28 cellular contexts compared by ENCODE assay signal in the genomic region with DNA sequence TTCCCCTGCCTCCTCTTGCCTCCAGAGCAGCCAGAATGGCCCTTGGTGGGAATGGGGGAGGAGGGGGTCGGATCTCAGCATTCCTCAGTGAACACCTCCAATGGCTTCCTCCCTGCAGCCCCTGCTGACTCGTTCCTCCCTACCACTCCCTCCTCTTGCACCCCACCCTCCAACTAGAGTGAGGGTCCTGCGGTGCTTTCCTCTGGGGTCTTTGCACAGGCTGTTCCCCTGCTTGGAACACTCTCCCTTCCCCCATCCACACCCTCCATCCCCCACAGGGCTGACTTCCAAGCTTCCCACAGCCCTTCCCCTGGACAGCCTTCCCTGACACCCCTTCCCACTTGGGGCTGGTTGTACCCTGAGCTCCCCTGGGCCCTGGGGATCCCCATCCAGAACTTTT.
"Had no signal": no experiment of that assay in that cellular context is flagged by ENCODE, and none has a peak within 500 bp of the region (broad histone marks: within the 10 kb centered on the region; RNA-seq: fewer than 3 reads in every experiment).

No MANE protein-coding gene starts in this region.

- H3K27me3 ChIP-seq: ascending aorta had no signal

- H3K27me3 Mint-ChIP-seq: activated B cell treated with CpG ODN at 0.5 μM for 24 hours had no signal

- H3K27ac Mint-ChIP-seq: activated B cell treated with CpG ODN at 0.5 μM for 24 hours; activated CD4-positive, alpha-beta memory T cell treated with anti-CD3 and anti-CD28 coated beads, Interleukin-2, amount 10 ng/mL, durations not matched to agents 7 days and 5 days; activated naive CD4-positive, alpha-beta T cell treated with anti-CD3 and anti-CD28 coated beads, Interleukin-2, amount 50 U/mL, for 24 hours; activated naive CD8-positive, alpha-beta T cell treated with anti-CD3 and anti-CD28 coated beads, Interleukin-2, amount 10 ng/mL, durations not matched to agents 7 days and 5 days; activated T-cell treated with anti-CD3 and anti-CD28 coated beads, Interleukin-2, amount 50 U/mL, for 24 hours; activated T-helper 2 cell treated with anti-CD3 and anti-CD28 coated beads, Interferon-gamma antibody, Interleukin-2, Interleukin-4, amounts not matched to agents 10 μg/mL and 5 μg/mL and 100 μg/mL, durations not matched to agents 14 hours and 24 hours and 36 hours; T-cell; T-helper 17 cell had no signal

- H3K4me3 Mint-ChIP-seq: activated B cell treated with CpG ODN at 0.5 μM for 24 hours; activated CD4-positive, alpha-beta memory T cell treated with anti-CD3 and anti-CD28 coated beads, Interleukin-2, amount 10 ng/mL, durations not matched to agents 7 days and 5 days; activated naive CD4-positive, alpha-beta T cell treated with anti-CD3 and anti-CD28 coated beads, Interleukin-2, amount 50 U/mL, for 24 hours; activated naive CD8-positive, alpha-beta T cell treated with anti-CD3 and anti-CD28 coated beads, Interleukin-2, amount 10 ng/mL, durations not matched to agents 7 days and 5 days; activated T-cell treated with anti-CD3 and anti-CD28 coated beads, Interleukin-2, amount 50 U/mL, for 24 hours; central memory CD8-positive, alpha-beta T cell; T-cell; T-helper 17 cell had no signal

- H3K4me1 Mint-ChIP-seq: activated CD4-positive, alpha-beta memory T cell treated with anti-CD3 and anti-CD28 coated beads, Interleukin-2, amount 10 ng/mL, durations not matched to agents 7 days and 5 days; activated naive CD4-positive, alpha-beta T cell treated with anti-CD3 and anti-CD28 coated beads, Interleukin-2, amount 50 U/mL, for 24 hours; activated naive CD8-positive, alpha-beta T cell treated with anti-CD3 and anti-CD28 coated beads, Interleukin-2, amount 10 ng/mL, durations not matched to agents 7 days and 5 days; T-cell; T-helper 17 cell had no signal

- H3K9me3 ChIP-seq: ascending aorta had no signal

- H3K27ac ChIP-seq: ascending aorta, cardiac muscle cell, PC-9, RWPE1, VCaP had no signal

- H3K36me3 ChIP-seq: ascending aorta, cardiac muscle cell had no signal

- ATAC-seq: Right ventricle myocardium inferior, SK-N-SH treated with all-trans-retinoic acid at 6 μM for 48 hours, T-cell, T-helper 17 cell had no signal

- H3K4me2 ChIP-seq: PC-9 had no signal

- H3K9me3 Mint-ChIP-seq: activated B cell treated with CpG ODN at 0.5 μM for 24 hours; activated naive CD4-positive, alpha-beta T cell treated with anti-CD3 and anti-CD28 coated beads, Interleukin-2, amount 50 U/mL, for 24 hours; activated naive CD8-positive, alpha-beta T cell treated with anti-CD3 and anti-CD28 coated beads, Interleukin-2, amount 10 ng/mL, durations not matched to agents 7 days and 5 days; activated T-cell treated with anti-CD3 and anti-CD28 coated beads, Interleukin-2, amount 50 U/mL, for 24 hours; central memory CD8-positive, alpha-beta T cell; T-cell had no signal

- H2AFZ ChIP-seq: PC-9 had no signal

- DNase-seq: activated B cell treated with CpG ODN at 0.5 μM for 24 hours; activated CD4-positive, alpha-beta memory T cell treated with anti-CD3 and anti-CD28 coated beads, Interleukin-2, amount 10 ng/mL, durations not matched to agents 7 days and 5 days; activated CD4-positive, alpha-beta T cell treated with anti-CD3 and anti-CD28 coated beads for 4 hours; activated CD4-positive, CD25-positive, alpha-beta regulatory T cell treated with anti-CD3 and anti-CD28 coated beads, Interleukin-2, amount 50 U/mL, for 72 hours; activated gamma-delta T cell; activated naive CD4-positive, alpha-beta T cell treated with Interleukin-2 at 50 U/mL for 16 hours; activated naive CD8-positive, alpha-beta T cell treated with anti-CD3 and anti-CD28 coated beads, Interleukin-2, amount 10 ng/mL, durations not matched to agents 7 days and 5 days; activated T-cell treated with anti-CD3 and anti-CD28 coated beads, Interleukin-2, amount 50 U/mL, for 24 hours; amygdala; NCI-H1105; NCI-H1417 treated with DMSO at 0.1 percent for 48 hours; NCI-H1694 treated with DMSO at 0.1 percent for 48 hours; NCI-H2029; NCI-H345; NCI-H524 treated with DMSO at 0.1 percent for 48 hours; PC-9; SIG-M5; T-cell; T-helper 17 cell had no signal

- H3K4me1 ChIP-seq: ascending aorta had no signal

- H3K4me3 ChIP-seq: ascending aorta, cardiac muscle cell, PC-9 had no signal

- H3K36me3 Mint-ChIP-seq: activated naive CD4-positive, alpha-beta T cell treated with anti-CD3 and anti-CD28 coated beads, Interleukin-2, amount 50 U/mL, for 24 hours; activated naive CD8-positive, alpha-beta T cell treated with anti-CD3 and anti-CD28 coated beads, Interleukin-2, amount 10 ng/mL, durations not matched to agents 7 days and 5 days; T-cell had no signal
